ENCODE assay signal across 1 cellular context in genomic region chr5:75514323-75514722, GRCh38.
A peak's percentile ranks its signal among the peaks of the same experiment; 100 is the strongest.
TF ChIP-seq lines count a peak whose summit lies in the region.

No MANE protein-coding gene starts in this region.

TF ChIP-seq in K562, 482 proteins besides CTCF, POLR2A, EP300 and RAD21:
- TF ChIP-seq C11orf30 (IDR thresholded peaks at IDR 0.05; ENCODE audit: low read depth), result peak; percentile 39; the same call in 1 of the 2 replicates
- TF ChIP-seq ZNF316 (IDR thresholded peaks at IDR 0.05), result peak; percentile 54
- TF ChIP-seq RNF219 (CRISPR knock-in tag; IDR thresholded peaks at IDR 0.05), result no peak
TF ChIP-seq in K562: peak in this region for 2.
